In the genomic region with DNA sequence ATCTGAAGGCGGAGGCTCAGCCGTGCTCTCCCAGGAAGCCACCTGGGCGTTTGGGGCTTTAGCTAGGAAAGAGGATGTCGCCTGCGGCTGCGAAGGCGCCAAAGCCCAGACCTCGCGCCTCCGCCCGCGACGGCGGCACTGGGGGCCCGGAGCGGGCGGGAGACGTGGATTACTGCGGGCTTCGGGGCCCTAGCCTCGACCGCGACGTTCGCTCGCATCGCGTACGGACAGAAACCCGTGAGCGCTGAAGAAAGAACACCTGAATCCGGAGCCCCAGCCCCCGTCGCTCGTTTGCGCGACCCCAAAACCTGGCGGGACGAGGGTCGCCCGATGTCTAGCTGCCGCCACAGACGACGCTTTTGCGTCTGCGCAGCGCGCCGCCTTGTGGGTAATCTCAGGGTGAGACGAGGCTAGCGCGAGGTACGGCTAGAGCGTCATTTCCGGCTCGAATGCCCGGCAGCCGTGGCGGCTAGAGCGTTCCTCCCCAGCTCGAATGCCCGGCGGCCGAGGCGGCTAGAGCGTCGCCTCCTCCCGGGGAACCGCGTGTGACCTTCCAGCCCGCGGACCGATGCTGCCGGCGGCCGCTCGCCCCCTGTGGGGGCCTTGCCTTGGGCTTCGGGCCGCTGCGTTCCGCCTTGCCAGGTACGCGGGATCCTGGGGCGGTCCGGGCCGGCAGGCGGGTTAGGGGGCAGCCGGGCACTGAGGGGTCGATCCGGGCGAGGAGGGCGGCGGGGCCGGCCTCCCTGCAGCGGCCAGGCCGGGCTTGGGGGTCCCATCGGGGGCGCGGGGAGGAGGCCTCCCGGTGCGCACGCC, we compare ENCODE assay signal across 8 cellular contexts. TPM values are rescaled to one million over a fixed set of nuclear protein-coding genes. Genes with fewer than 3 reads are reported as not detected.
DNase-seq lines count a peak whose midpoint lies in the region; ATAC-seq and TF ChIP-seq lines count a peak whose summit lies in the region.

TSS of gene MRPL12 (plus strand) at position 434 of the 813 bp plus-strand sequence. CDS start at position 569, 135 bp downstream.

- H3K4me1 Mint-ChIP-seq in nephron = peaks cover 4% of the 10 kb centered on the region

- H3K79me2 ChIP-seq in GM23248 (ENCODE audit: insufficient read depth) = peaks cover 66% of the 10 kb centered on the region

- peaks cover 14% of the 10 kb centered on the region; the same call in 1 of the 2 replicates for H3K4me1 ChIP-seq in GM23248 (ENCODE audit: insufficient read depth)

- peak within 1 kb of the TSS; percentile 56 to 88 (median 86) for H3K27ac Mint-ChIP-seq in nephron

- peaks cover 41% of the 10 kb centered on the region for H3K36me3 Mint-ChIP-seq in nephron (ENCODE audit: low read depth)

- no peaks in the 10 kb centered on the region for H3K27me3 ChIP-seq in GM23248 (replicated peaks; ENCODE audit: insufficient read depth)

- peaks cover 8% of the 10 kb centered on the region; the same call in 1 of the 2 replicates for H3F3A ChIP-seq in GM23248 (ENCODE audit: insufficient read depth)

- DNase-seq in Daoy (ENCODE audit: low read depth) (peak; percentile 97), GM23248 (peak; percentile 98), LoVo (ENCODE audit: low spot score) (peak; percentile 90), RWPE1 (ENCODE audit: low spot score) (peak; percentile 86), fibroblast of the aortic adventitia (ENCODE audit: low read depth) (peak; percentile 90)
- DNase-seq in activated T-helper 9 cell treated with anti-CD3 and anti-CD28 coated beads, Interleukin-2, amount 50 U/mL, for 16 hours (ENCODE audit: low read depth) = peak; percentile 82
- peak; percentile 93 for DNase-seq in stimulated activated naive CD8-positive, alpha-beta T cell treated with anti-CD3 and anti-CD28 coated beads, Interleukin-15, Interleukin-2, amounts not matched to agents 100 U/mL and 50 U/mL, for 24 hours

- H3K9ac ChIP-seq in GM23248 = peak within 1 kb of the TSS; percentile 98

- 0 to 3% methylated on average over 62 to 96 of the region's 102 CpGs for WGBS in GM23248 (ENCODE audit: low coverage in 1 of 2, low lambda C conversion rate in 2 of 2, missing lambda C conversion rate in 2 of 2), 2 experiments

- H3K9me3 ChIP-seq in GM23248 (ENCODE audit: low read depth) = no peaks in the 10 kb centered on the region

- POLR2A ChIA-PET in RWPE1 (lab: Yijun Ruan, JAX; ENCODE audit: low non-redundant PET) = interaction anchor here (1.4 kb wide), 1 partner anchor 18 kb away, joined by 6 read pairs; no protein-coding TSS in a partner anchor

- TF ChIP-seq CTCF in RWPE1 (conservative IDR thresholded peaks at IDR 0.05; ENCODE audit: low read depth) = no peak
- peak; percentile 28 for TF ChIP-seq CTCF in fibroblast of the aortic adventitia (IDR thresholded peaks at IDR 0.05; ENCODE audit: insufficient read depth, low read length)
- TF ChIP-seq CTCF in nephron (IDR thresholded peaks at IDR 0.05; ENCODE audit: unreplicated experiment in 3 of 3) = no peak

- ATAC-seq in stimulated activated naive CD8-positive, alpha-beta T cell treated with anti-CD3 and anti-CD28 coated beads, Interleukin-15, Interleukin-2, amounts not matched to agents 100 U/mL and 50 U/mL, for 24 hours = peak; percentile 86

- peak within 1 kb of the TSS; percentile 82 for H3K4me3 ChIP-seq in GM23248
- peak within 1 kb of the TSS; percentile 95 for H3K4me3 ChIP-seq in fibroblast of the aortic adventitia (ENCODE audit: low read depth, low read length)

- H3K27me3 Mint-ChIP-seq in nephron (ENCODE audit: low read depth) = no peaks in the 10 kb centered on the region

- in situ Hi-C loops in GM23248 (cut with MboI) = no loop called here

- H3K9me2 ChIP-seq in GM23248 (ENCODE audit: insufficient read depth) = no peaks in the 10 kb centered on the region

- H2AFZ ChIP-seq in GM23248 = peak within 1 kb of the TSS; percentile 62

- H3K27ac ChIP-seq in GM23248 (peak within 1 kb of the TSS; percentile 96), RWPE1 (peak within 1 kb of the TSS; percentile 89)

- H3K4me2 ChIP-seq in GM23248 (ENCODE audit: unreplicated experiment) = peak within 1 kb of the TSS; percentile 93

- H3K4me3 Mint-ChIP-seq in nephron = peak within 1 kb of the TSS; percentile 95 to 96 (median 96)

- no peaks in the 10 kb centered on the region for H4K20me1 ChIP-seq in GM23248 (ENCODE audit: insufficient read depth)

- no peaks in the 10 kb centered on the region for H3K9me3 Mint-ChIP-seq in nephron

- peaks cover 4% of the 10 kb centered on the region; the same call in 1 of the 2 replicates for H3K36me3 ChIP-seq in GM23248 (ENCODE audit: low read depth)

- CTCF ChIA-PET in RWPE1 (lab: Yijun Ruan, JAX) = no interaction called here

RNA-seq across cellular contexts. Expression of gene MRPL12, which starts in this region (rescaled TPM):
- 19.3 and 19.9 TPM in 2 replicates for total RNA-seq in Daoy (2014; rRNA removed; shearing (Covaris generic))
- total RNA-seq in GM23248 (2014; rRNA removed; shearing (Covaris generic)) = 4.3 and 4.9 TPM in 2 replicates
- polyA plus RNA-seq in GM23248 (2016; fragmentation: Nextera tagmentation; extraction: Ambion mirVana) = 76.3 and 78.5 TPM in 2 replicates
- 19.2 and 23.7 TPM in 2 replicates for total RNA-seq in fibroblast of the aortic adventitia (ENCODE audit: low replicate concordance)

Comparison
In these comparisons a context has a peak if more than half of its experiments do, and no peak if none do; other contexts are left out.
1. Peak in every context shown above with its lines: DNase-seq, ATAC-seq, H3K4me3 ChIP-seq and H3K27ac ChIP-seq.